ENCODE assay signal across 9 cellular contexts in the genomic region with DNA sequence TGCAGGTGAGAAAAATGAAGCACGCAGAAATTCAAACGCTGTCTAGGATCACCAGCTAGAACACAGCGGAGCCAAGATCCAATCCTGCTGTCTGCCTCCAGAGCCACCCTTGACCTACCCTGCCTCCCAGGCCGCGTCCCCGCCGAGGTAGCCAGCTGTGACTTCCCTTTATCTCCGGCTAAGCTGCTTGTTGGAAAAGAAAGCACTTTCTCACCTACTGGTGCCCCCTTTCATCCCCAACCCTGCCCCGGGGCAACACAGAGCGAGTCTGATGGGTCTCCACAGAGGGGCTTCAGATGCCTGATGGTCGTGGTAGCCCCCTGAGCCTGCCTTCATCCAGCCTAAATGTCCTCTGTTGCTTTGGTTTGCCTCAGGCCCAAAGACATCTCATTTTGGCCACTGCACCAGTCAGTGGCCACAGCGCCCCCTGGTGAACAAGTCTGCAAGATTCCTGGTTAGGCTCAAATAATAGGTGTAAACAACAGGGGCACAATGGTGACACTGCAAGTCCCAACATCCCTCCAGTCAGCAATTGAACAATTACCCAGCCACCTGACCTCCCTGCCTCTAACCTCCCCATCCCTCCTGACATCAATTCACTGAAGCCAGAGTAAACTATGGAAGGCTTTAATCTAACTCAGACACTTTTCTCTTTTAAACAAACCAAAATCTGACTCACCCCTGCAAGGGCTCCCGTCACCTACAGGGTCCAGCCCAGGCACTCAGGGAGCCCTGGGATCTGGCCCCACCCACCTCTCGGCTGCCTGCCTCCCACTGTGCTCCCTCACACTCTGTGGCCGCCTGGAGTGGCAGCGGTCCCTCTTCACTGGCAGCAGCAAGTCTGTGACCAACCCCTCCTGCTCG. TPM values are rescaled to one million over a fixed set of nuclear protein-coding genes. Genes with fewer than 3 reads are reported as not detected.
DNase-seq lines count a peak whose midpoint lies in the region; ATAC-seq and TF ChIP-seq lines count a peak whose summit lies in the region.
"Had no signal": no experiment of that assay in that cellular context is flagged by ENCODE, and none has a peak within 500 bp of the region (broad histone marks: within the 10 kb centered on the region; RNA-seq: fewer than 3 reads in every experiment).

No MANE protein-coding gene starts in this region.

- no peak overlapping the region for H2BK120ac ChIP-seq in H9 (ENCODE audit: low read depth, low read length, poor library complexity, severe bottlenecking)

- CTCF ChIA-PET in Calu3 (lab: Charles Lee), result interaction anchor here (1.0 kb wide), 1 partner anchor 158 kb away, joined by 5 read pairs; no protein-coding TSS in a partner anchor
- CTCF ChIA-PET in activated CD8-positive, alpha-beta T cell treated with anti-CD3 and anti-CD28 coated beads for 36 hours (lab: Charles Lee), result interaction anchor here (0.6 to 3.0 kb wide), 36 partner anchors 8 to 363 kb away, joined by 3 to 12 read pairs (median 4); no protein-coding TSS in a partner anchor

- H3K36me3 Mint-ChIP-seq in Calu3 (ENCODE audit: insufficient read depth, unreplicated experiment), result peaks cover 10% of the 10 kb centered on the region
- peaks cover 5 to 12% (median 9%) of the 10 kb centered on the region in 3 experiments for H3K36me3 Mint-ChIP-seq in H9 (ENCODE audit: insufficient read depth in 1 of 3, low read depth in 3 of 3)
- no peaks in the 10 kb centered on the region for H3K36me3 Mint-ChIP-seq in activated CD8-positive, alpha-beta T cell treated with anti-CD3 and anti-CD28 coated beads for 36 hours (ENCODE audit: low read depth)

- no peak overlapping the region for H3T11ph ChIP-seq in H9 (ENCODE audit: low read length)

- H3K27ac Mint-ChIP-seq in Calu3 (ENCODE audit: unreplicated experiment) (no peak overlapping the region), H9 (peak overlapping the region; percentile 36 to 92 (median 53); a peak in 6 of 7 replicates)
- H3K27ac Mint-ChIP-seq in activated CD8-positive, alpha-beta T cell treated with anti-CD3 and anti-CD28 coated beads for 36 hours, result no peak overlapping the region

- H3K27ac ChIP-seq in H9 (ENCODE audit: insufficient read length, low read depth, low read length), result no peak overlapping the region
- H3K27ac ChIP-seq: epithelial cell of prostate had no signal

- no peaks in the 10 kb centered on the region for H3K79me2 ChIP-seq in H9 (ENCODE audit: insufficient read depth, low read length)

- no peak overlapping the region for H2BK20ac ChIP-seq in H9 (ENCODE audit: low read depth, low read length, poor library complexity, severe bottlenecking)

- no peaks in the 10 kb centered on the region for H3K27me3 ChIP-seq in H9 (ENCODE audit: insufficient read depth, low read length)

- H3K9me3 ChIP-seq in H9 (ENCODE audit: control insufficient read depth, low read depth, low read length), result no peaks in the 10 kb centered on the region

- no peak overlapping the region for H3K4me2 ChIP-seq in H9 (ENCODE audit: insufficient read depth, insufficient read length, low read length)

- no peak overlapping the region for H4K5ac ChIP-seq in H9 (ENCODE audit: insufficient read length, low read depth, low read length)

- no peak overlapping the region for H4K8ac ChIP-seq in H9 (replicated peaks; ENCODE audit: insufficient read length, low read depth, low read length)

- H3K4ac ChIP-seq in H9 (ENCODE audit: low read depth, low read length), result no peak overlapping the region

- BruUV-seq in Calu3 (replicated peaks; lab: Mats Ljungman, UMichigan), result no TSS peak

- no peak overlapping the region for H2BK15ac ChIP-seq in H9 (ENCODE audit: low read depth, low read length)

- H3K27me3 Mint-ChIP-seq in Calu3 (ENCODE audit: unreplicated experiment) (no peaks in the 10 kb centered on the region), H9 (ENCODE audit: low read depth) (no peaks in the 10 kb centered on the region)
- no peaks in the 10 kb centered on the region for H3K27me3 Mint-ChIP-seq in activated CD8-positive, alpha-beta T cell treated with anti-CD3 and anti-CD28 coated beads for 36 hours

- DNase-seq in Calu3, result peak; percentile 76
- DNase-seq in H9, result peak; percentile 85
- DNase-seq in NCI-H774 (lab: John Stamatoyannopoulos, UW), result peak; percentile 25
- DNase-seq in activated CD8-positive, alpha-beta T cell treated with anti-CD3 and anti-CD28 coated beads for 36 hours, result peak; percentile 85
- peak; percentile 53 for DNase-seq in effector CD8-positive, alpha-beta T cell (lab: John Stamatoyannopoulos, UW)
- DNase-seq in midbrain (lab: John Stamatoyannopoulos, UW), result peak; percentile 81
- peak; percentile 89 for DNase-seq in stimulated activated CD8-positive, alpha-beta memory T cell treated with anti-CD3 and anti-CD28 coated beads, Interleukin-4, amount 100 ng/mL, for 48 hours

- H3K9me3 Mint-ChIP-seq in Calu3 (ENCODE audit: low read depth, unreplicated experiment) (no peaks in the 10 kb centered on the region), H9 (no peaks in the 10 kb centered on the region)
- H3K9me3 Mint-ChIP-seq in activated CD8-positive, alpha-beta T cell treated with anti-CD3 and anti-CD28 coated beads for 36 hours, result no peaks in the 10 kb centered on the region

- H3K4me3 Mint-ChIP-seq in Calu3 (ENCODE audit: low read depth, unreplicated experiment) (no peak overlapping the region), H9 (no peak overlapping the region)
- no peak overlapping the region for H3K4me3 Mint-ChIP-seq in activated CD8-positive, alpha-beta T cell treated with anti-CD3 and anti-CD28 coated beads for 36 hours

- intact Hi-C loops in Calu3 (cut with micrococcal nuclease; ENCODE audit: unreplicated experiment), result loop anchor here (1.0 to 2.0 kb wide), 2 partner anchors 158 to 357 kb away; no protein-coding TSS in a partner anchor
- intact Hi-C loops in activated CD8-positive, alpha-beta T cell treated with anti-CD3 and anti-CD28 coated beads for 36 hours (cut with micrococcal nuclease), result loop anchor here (5.0 kb wide), 1 partner anchor 158 kb away; no protein-coding TSS in a partner anchor

- H2AFZ ChIP-seq in H9 (ENCODE audit: low read length), result no peak overlapping the region

- no peaks in the 10 kb centered on the region for H3K23me2 ChIP-seq in H9 (ENCODE audit: insufficient read length, low read depth, low read length, poor library complexity, severe bottlenecking)

- no peak overlapping the region for H3K23ac ChIP-seq in H9 (ENCODE audit: insufficient read length, low read depth, low read length)

- no peaks in the 10 kb centered on the region for H3K79me1 ChIP-seq in H9 (ENCODE audit: insufficient read depth, low read depth, low read length, poor library complexity, severe bottlenecking)

- no peak overlapping the region for H2BK12ac ChIP-seq in H9 (ENCODE audit: insufficient read length, low read depth, low read length)

- H3K18ac ChIP-seq in H9 (ENCODE audit: insufficient read length, low read depth, low read length), result no peak overlapping the region

- no peak overlapping the region for H3K9ac ChIP-seq in H9 (ENCODE audit: extremely low read depth, insufficient read length, low read length)

- no peak overlapping the region for H4K91ac ChIP-seq in H9 (ENCODE audit: insufficient read length, low read depth, low read length)

- no peak overlapping the region for H3K14ac ChIP-seq in H9 (ENCODE audit: insufficient read depth, low read length)

- POLR2A ChIA-PET in activated CD8-positive, alpha-beta T cell treated with anti-CD3 and anti-CD28 coated beads for 36 hours (lab: Charles Lee), result no interaction called here

- H3K4me1 Mint-ChIP-seq in Calu3 (ENCODE audit: low read depth, unreplicated experiment) (peaks cover 16% of the 10 kb centered on the region), H9 (peaks cover 15 to 16% of the 10 kb centered on the region in 2 experiments)
- H3K4me1 Mint-ChIP-seq in activated CD8-positive, alpha-beta T cell treated with anti-CD3 and anti-CD28 coated beads for 36 hours (ENCODE audit: low read depth), result peaks cover 18% of the 10 kb centered on the region

- TF ChIP-seq CTCF in Calu3 (IDR thresholded peaks at IDR 0.05; ENCODE audit: unreplicated experiment) (peak; percentile 75), H9 (conservative IDR thresholded peaks at IDR 0.05) (peak; percentile 97)
- peak; percentile 87 for TF ChIP-seq CTCF in activated CD8-positive, alpha-beta T cell treated with anti-CD3 and anti-CD28 coated beads for 36 hours (IDR thresholded peaks at IDR 0.05)

- H2AK5ac ChIP-seq in H9 (ENCODE audit: insufficient read length, low read length), result no peak overlapping the region

- H4K20me1 ChIP-seq in H9 (ENCODE audit: control insufficient read depth, insufficient read depth, insufficient read length), result no peaks in the 10 kb centered on the region

- H3K4me1 ChIP-seq in H9 (ENCODE audit: insufficient read depth, low read length), result no peaks in the 10 kb centered on the region

- H2BK5ac ChIP-seq in H9 (ENCODE audit: insufficient read length, low read length), result no peak overlapping the region

- ATAC-seq in activated CD8-positive, alpha-beta T cell treated with anti-CD3 and anti-CD28 coated beads for 36 hours, result peak; percentile 69
- ATAC-seq in HG02610 (IDR thresholded peaks at IDR 0.05; ENCODE audit: unreplicated experiment), result no peak

- WGBS in H9 (ENCODE audit: extremely low coverage, insufficient read length, low lambda C conversion rate), result no CpG with 5 or more reads among the region's 17 CpGs

- no peak overlapping the region for H3K56ac ChIP-seq in H9 (ENCODE audit: insufficient read length, low read depth, low read length)

RNA-seq across cellular contexts. Expression of gene BCL2L10, which starts 27.3 kb away (rescaled TPM):
- total RNA-seq in Calu3 (2022), result 0.47 TPM in 1 of 2 replicates, not detected in the other
- total RNA-seq in H9 (2021), result not detected in 2 replicates
- not detected for total RNA-seq in activated CD8-positive, alpha-beta T cell treated with anti-CD3 and anti-CD28 coated beads for 36 hours

RNA-seq across cellular contexts. Expression of gene GNB5, which starts 51.4 kb away (rescaled TPM):
- total RNA-seq in Calu3 (2022) (35.6 and 48.8 TPM in 2 replicates), H9 (2021) (29.8 and 30.2 TPM in 2 replicates)
- 10 to 100 TPM; 16.8 to 17.5 TPM for total RNA-seq in activated CD8-positive, alpha-beta T cell treated with anti-CD3 and anti-CD28 coated beads for 36 hours

Comparison
In these comparisons a context has a peak if more than half of its experiments do, and no peak if none do; other contexts are left out.
1. DNase-seq: peak in every context shown above with its lines; median percentile 89 in stimulated activated CD8-positive, alpha-beta memory T cell treated with anti-CD3 and anti-CD28 coated beads, Interleukin-4, amount 100 ng/mL, for 48 hours; 85 in H9; 85 in activated CD8-positive, alpha-beta T cell treated with anti-CD3 and anti-CD28 coated beads for 36 hours; 81 in midbrain; 76 in Calu3; 53 in effector CD8-positive, alpha-beta T cell; 25 in NCI-H774.
2. H3K27ac Mint-ChIP-seq: peak in H9 (3 of 3); none in Calu3 (single experiment) and activated CD8-positive, alpha-beta T cell treated with anti-CD3 and anti-CD28 coated beads for 36 hours (single experiment).
3. Peak in every context shown above with its lines, with median percentiles within 50 percentile points of each other: CTCF ChIP-seq.